ENCODE assay signal across 8 cellular contexts in the genomic region with DNA sequence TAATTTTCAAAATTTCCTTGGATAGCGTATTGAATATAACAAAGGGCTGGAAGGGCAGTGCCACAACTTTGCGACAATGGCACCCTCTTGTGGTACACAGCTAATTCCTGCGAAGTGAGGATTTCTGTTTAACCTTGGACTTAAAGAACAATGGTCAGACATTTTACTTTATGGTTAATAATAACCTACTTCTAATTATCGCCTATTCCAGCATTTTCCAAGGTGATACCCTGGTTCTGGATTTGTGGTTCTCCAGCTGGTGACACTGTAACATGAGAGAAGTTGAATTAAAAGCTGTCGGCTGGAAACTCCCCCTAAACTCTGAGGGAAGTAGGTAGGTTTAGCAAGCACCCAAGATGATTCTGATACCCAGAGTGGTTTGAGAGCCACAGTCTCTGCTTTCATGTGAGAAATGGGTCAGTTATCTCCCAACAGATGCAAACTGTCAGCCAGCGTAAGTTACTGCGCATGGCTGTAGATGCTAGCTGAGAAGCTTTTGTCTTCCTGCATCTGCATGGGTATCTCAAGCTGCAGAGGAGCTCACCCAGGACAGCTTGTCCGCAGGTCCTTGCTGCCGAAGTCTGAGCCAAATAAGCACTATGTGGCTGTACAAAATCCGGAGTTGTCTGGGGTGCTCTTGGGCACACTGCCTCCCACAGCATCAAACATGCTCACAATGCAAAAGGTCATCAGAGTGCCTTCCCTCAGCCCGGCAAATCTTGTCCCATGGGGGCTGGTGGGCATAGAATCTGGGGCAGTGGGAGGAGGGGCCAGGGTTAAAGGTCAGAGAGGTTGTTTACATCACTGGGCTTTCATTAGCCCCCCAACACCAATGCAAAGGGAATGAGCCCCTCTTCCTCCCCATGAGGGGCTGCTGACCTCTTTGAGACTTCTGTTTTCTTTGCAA.
DNase-seq lines count a peak whose midpoint lies in the region; ATAC-seq and TF ChIP-seq lines count a peak whose summit lies in the region.

No MANE protein-coding gene starts in this region.

- no peak overlapping the region for H3K27ac Mint-ChIP-seq in memory B cell

- H3K9me3 Mint-ChIP-seq in memory B cell = no peaks in the 10 kb centered on the region

- H3K27ac ChIP-seq in VCaP = no peak overlapping the region

- peaks cover 3% of the 10 kb centered on the region for H3K27me3 Mint-ChIP-seq in memory B cell

- ATAC-seq in GM21526 (IDR thresholded peaks at IDR 0.05; ENCODE audit: low FRiP score, unreplicated experiment) = peak; percentile 47
- ATAC-seq in memory B cell (ENCODE audit: low read depth) = peak; percentile 74
- no peak for ATAC-seq in HG03045 (IDR thresholded peaks at IDR 0.05; ENCODE audit: unreplicated experiment)

- TF ChIP-seq CTCF in VCaP (conservative IDR thresholded peaks at IDR 0.05) = peak; percentile 96

- no peak overlapping the region for H3K4me3 Mint-ChIP-seq in memory B cell

- H3K36me3 Mint-ChIP-seq in memory B cell = no peaks in the 10 kb centered on the region

- DNase-seq in COR-L47 (lab: John Stamatoyannopoulos, UW) (peak; percentile 68), NCI-H187 treated with DMSO at 0.1 percent for 48 hours (lab: John Stamatoyannopoulos, UW) (peak; percentile 61), memory B cell (ENCODE audit: low spot score in 2 of 2) (peak in 1 of 2 donors; percentile 46), superior temporal gyrus (ENCODE audit: extremely low spot score) (peak; percentile 90)
- peak; percentile 27 for DNase-seq in effector CD4-positive, alpha-beta T cell

- H3K4me1 Mint-ChIP-seq in memory B cell = no peaks in the 10 kb centered on the region
